17 cellular contexts compared by ENCODE assay signal in the genomic region with DNA sequence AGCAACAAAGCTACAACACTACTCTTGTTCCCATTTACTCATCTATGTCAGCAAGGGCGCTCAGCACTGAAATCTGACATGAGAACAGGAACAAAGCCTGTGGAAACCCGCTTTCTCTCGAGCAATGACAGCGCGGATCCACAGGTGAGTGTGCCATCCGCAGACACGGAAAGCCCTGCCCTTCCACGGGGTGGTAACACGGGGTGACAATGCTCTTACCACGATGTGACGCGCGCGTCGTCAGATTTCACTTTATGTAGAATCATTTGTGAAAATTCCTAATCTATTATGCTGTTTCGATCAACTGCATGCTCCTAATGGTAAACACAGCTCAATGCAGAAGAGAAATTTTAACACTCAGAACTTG. TPM values are rescaled to one million over a fixed set of nuclear protein-coding genes. Genes with fewer than 3 reads are reported as not detected.
"Had no signal": no experiment of that assay in that cellular context is flagged by ENCODE, and none has a peak within 500 bp of the region (broad histone marks: within the 10 kb centered on the region; RNA-seq: fewer than 3 reads in every experiment).

No MANE protein-coding gene starts in this region.

- H3K27ac ChIP-seq: body of pancreas had no signal

- H3K4me1 Mint-ChIP-seq: central memory CD8-positive, alpha-beta T cell had no signal

- H3K27ac Mint-ChIP-seq: activated naive CD8-positive, alpha-beta T cell; nephron progenitor cell had no signal

- H3K9me3 ChIP-seq: body of pancreas, tibial nerve had no signal

- H3K27me3 Mint-ChIP-seq: activated naive CD8-positive, alpha-beta T cell; central memory CD8-positive, alpha-beta T cell had no signal

- H3K27me3 ChIP-seq: body of pancreas, tibial nerve had no signal

- H3K4me3 Mint-ChIP-seq: activated naive CD8-positive, alpha-beta T cell; central memory CD8-positive, alpha-beta T cell; nephron progenitor cell had no signal

- DNase-seq: activated CD4-positive, alpha-beta T cell treated with anti-CD3 and anti-CD28 coated beads for 1 hour; activated CD4-positive, alpha-beta T cell treated with anti-CD3 and anti-CD28 coated beads, Interleukin-2, amount 50 U/mL, for 4 hours; amniotic stem cell; body of pancreas; mammary epithelial cell; nephron progenitor cell; nucleus accumbens; stimulated activated CD4-positive, alpha-beta T cell treated with anti-CD3 and anti-CD28 coated beads, Interleukin-2, amount 100 ng/mL, for 24 hours; stimulated activated naive CD4-positive, alpha-beta T cell treated with Interleukin-2 at 50 U/mL for 16 hours; T-helper 1 cell; T-helper 9 cell had no signal

- H3K9me3 Mint-ChIP-seq: central memory CD8-positive, alpha-beta T cell; nephron progenitor cell had no signal

- H3K4me3 ChIP-seq: body of pancreas, tibial nerve had no signal

- FAIRE-seq: frontal cortex, keratinocyte had no signal

- H3K36me3 Mint-ChIP-seq: activated naive CD8-positive, alpha-beta T cell had no signal

RNA-seq across cellular contexts. Expression of a gene that starts 37.7 kb away (rescaled TPM):
- total RNA-seq: activated CD8-positive, alpha-beta memory T cell treated with anti-CD3 and anti-CD28 coated beads for 36 hours had no signal
